ENCODE assay signal across 16 cellular contexts in genomic region chr1:116807871-116808450, GRCh38. TPM values are rescaled to one million over a fixed set of nuclear protein-coding genes. Genes with fewer than 3 reads are reported as not detected.
DNase-seq lines count a peak whose midpoint lies in the region; ATAC-seq, FAIRE-seq and TF ChIP-seq lines count a peak whose summit lies in the region.
"Had no signal": no experiment of that assay in that cellular context is flagged by ENCODE, and none has a peak within 500 bp of the region (broad histone marks: within the 10 kb centered on the region; RNA-seq: fewer than 3 reads in every experiment).

No MANE protein-coding gene starts in this region.

- no peak overlapping the region for H4K8ac ChIP-seq in H1 (ENCODE audit: extremely low read depth, insufficient read depth, low read length)

- H2BK5ac ChIP-seq in H1 (ENCODE audit: low read depth, low read length) = no peak overlapping the region

- H3K4ac ChIP-seq in H1 (replicated peaks; ENCODE audit: insufficient read length, low read depth, low read length) = no peak overlapping the region

- H3K9me3 Mint-ChIP-seq in activated naive CD4-positive, alpha-beta T cell treated with anti-CD3 and anti-CD28 coated beads for 36 hours = peaks cover 10% of the 10 kb centered on the region
- H3K9me3 Mint-ChIP-seq in T-cell = peaks cover 5 to 15% (median 7%) of the 10 kb centered on the region in 3 donors

- intact Hi-C loops in activated naive CD4-positive, alpha-beta T cell treated with anti-CD3 and anti-CD28 coated beads for 36 hours (cut with micrococcal nuclease) = loop anchor here (1.0 kb wide), 2 partner anchors 30 to 44 kb away; no protein-coding TSS in a partner anchor

- peaks cover 0 to 7% (median 0%) of the 10 kb centered on the region in 4 experiments; a peak in 4 of 7 replicates for H3K4me1 ChIP-seq in H1 (replicated peaks in 1 of 4; ENCODE audit: control insufficient read depth in 3 of 4, insufficient read depth in 4 of 4, low read length in 3 of 4)
- no peaks in the 10 kb centered on the region for H3K4me1 ChIP-seq in upper lobe of left lung
- H3K4me1 ChIP-seq: parathyroid adenoma had no signal

- H2BK15ac ChIP-seq in H1 (ENCODE audit: low read length) = no peak overlapping the region

- H2BK12ac ChIP-seq in H1 (ENCODE audit: low read depth, low read length) = no peak overlapping the region

- no peak overlapping the region for H3K4me2 ChIP-seq in H1 (ENCODE audit: insufficient read depth in 1 of 2, low read depth in 2 of 2, low read length in 2 of 2)

- no peak for TF ChIP-seq POLR2A in H1 (IDR thresholded peaks at IDR 0.05; ENCODE audit: control extremely low read depth in 1 of 2, low read depth in 2 of 2, low read length in 2 of 2)
- TF ChIP-seq POLR2A in upper lobe of left lung (IDR thresholded peaks at IDR 0.05) = no peak

- peak overlapping the region; percentile 97 for H3K27ac Mint-ChIP-seq in activated naive CD4-positive, alpha-beta T cell treated with anti-CD3 and anti-CD28 coated beads for 36 hours
- peak overlapping the region; percentile 95 to 99 for H3K27ac Mint-ChIP-seq in T-cell

- no peak overlapping the region for H4K91ac ChIP-seq in H1 (replicated peaks; ENCODE audit: insufficient read length, low read length)

- H3K23ac ChIP-seq in H1 (ENCODE audit: insufficient read length) = no peak overlapping the region

- no peak for TF ChIP-seq RAD21 in H1 (IDR thresholded peaks at IDR 0.05 in 1 of 2, conservative IDR thresholded peaks at IDR 0.05 in 1 of 2; ENCODE audit: low read depth in 2 of 2, low read length in 2 of 2)

- H3K27me3 ChIP-seq in H1 (replicated peaks in 1 of 4; ENCODE audit: control insufficient read depth in 3 of 4, extremely low read depth in 1 of 4, insufficient read depth in 3 of 4, low read length in 3 of 4) (no peaks in the 10 kb centered on the region), upper lobe of left lung (no peaks in the 10 kb centered on the region)

- no peaks in the 10 kb centered on the region for H4K20me1 ChIP-seq in H1 (replicated peaks in 1 of 2; ENCODE audit: control insufficient read depth in 1 of 2, insufficient read depth in 2 of 2, low read length in 2 of 2)

- POLR2A ChIA-PET in T-cell (lab: Charles Lee) (no interaction called here), H1 (lab: Charles Lee; ENCODE audit: partially characterized antibody) (no interaction called here)

- H3K4me1 Mint-ChIP-seq in activated naive CD4-positive, alpha-beta T cell treated with anti-CD3 and anti-CD28 coated beads for 36 hours (ENCODE audit: low read depth) = peaks cover 90% of the 10 kb centered on the region
- peaks cover 62 to 91% (median 84%) of the 10 kb centered on the region in 3 donors for H3K4me1 Mint-ChIP-seq in T-cell

- H3K36me3 Mint-ChIP-seq in activated naive CD4-positive, alpha-beta T cell treated with anti-CD3 and anti-CD28 coated beads for 36 hours (ENCODE audit: low read depth) = peaks cover 25% of the 10 kb centered on the region
- peaks cover 9% of the 10 kb centered on the region for H3K36me3 Mint-ChIP-seq in T-cell

- no peaks in the 10 kb centered on the region for H3K36me3 ChIP-seq in H1 (ENCODE audit: control insufficient read depth in 2 of 4, insufficient read depth in 4 of 4, low read length in 3 of 4)
- no peaks in the 10 kb centered on the region for H3K36me3 ChIP-seq in upper lobe of left lung

- CTCF ChIA-PET in activated naive CD4-positive, alpha-beta T cell treated with anti-CD3 and anti-CD28 coated beads for 36 hours (lab: Charles Lee) = interaction anchor here (0.6 to 4.9 kb wide), 6 partner anchors 9 to 73 kb away, joined by 4 to 44 read pairs (median 11); partner anchors contain the start of gene CD2
- CTCF ChIA-PET in T-cell (lab: Charles Lee) (interaction anchor here in 1 of 2 donors (1.3 to 1.6 kb wide), 2 partner anchors 8 to 71 kb away, joined by 5 to 9 read pairs; no protein-coding TSS in a partner anchor), H1 (lab: Charles Lee; ENCODE audit: partially characterized antibody) (interaction anchor here (1.2 to 2.8 kb wide), 3 partner anchors 11 to 44 kb away, joined by 3 to 10 read pairs (median 3); no protein-coding TSS in a partner anchor)

- FAIRE-seq in H1 (lab: Jason Lieb, UNC) = no peak

- no peak overlapping the region for H3K4me3 ChIP-seq in H1 (ENCODE audit: extremely low read depth in 1 of 4, insufficient read depth in 2 of 4, low read depth in 3 of 4, low read length in 4 of 4)
- no peak overlapping the region for H3K4me3 ChIP-seq in upper lobe of left lung

- H3K23me2 ChIP-seq in H1 (ENCODE audit: low read depth, low read length) = no peaks in the 10 kb centered on the region

- H2AK5ac ChIP-seq in H1 (ENCODE audit: low read depth, low read length) = no peak overlapping the region

- no peak overlapping the region for H3K18ac ChIP-seq in H1 (ENCODE audit: extremely low read depth, low read length)

- no peak for TF ChIP-seq EP300 in H1 (IDR thresholded peaks at IDR 0.05; ENCODE audit: borderline replicate concordance in 1 of 2, low read depth in 2 of 2, low read length in 2 of 2)
- no peak for TF ChIP-seq EP300 in upper lobe of left lung (IDR thresholded peaks at IDR 0.05)

- no peak overlapping the region for H2BK120ac ChIP-seq in H1 (replicated peaks; ENCODE audit: low read depth, low read length)

- ATAC-seq in T-cell (replicated peaks in 1 of 4) (peak in 2 of 4 experiments; percentile 26 to 27), upper lobe of left lung (ENCODE audit: low FRiP score in 2 of 2) (no peak), HG02798 (IDR thresholded peaks at IDR 0.05; ENCODE audit: poor library complexity, unreplicated experiment) (no peak), GM18502 (IDR thresholded peaks at IDR 0.05; ENCODE audit: poor library complexity, unreplicated experiment) (no peak)
- ATAC-seq: HCT116 had no signal

- no peaks in the 10 kb centered on the region for H3K79me2 ChIP-seq in H1 (ENCODE audit: control insufficient read depth in 1 of 2, insufficient read depth in 2 of 2, low read length in 2 of 2)
- H3K79me2 ChIP-seq: parathyroid adenoma had no signal

- H3K56ac ChIP-seq in H1 (replicated peaks; ENCODE audit: insufficient read length, low read depth, low read length) = no peak overlapping the region

- H4K5ac ChIP-seq in H1 (ENCODE audit: insufficient read length, low read depth, low read length) = no peak overlapping the region

- DNase-seq in activated naive CD4-positive, alpha-beta T cell treated with anti-CD3 and anti-CD28 coated beads for 36 hours = no peak
- no peak for DNase-seq in activated naive CD4-positive, alpha-beta T cell treated with Interleukin-2 at 50 U/mL for 16 hours
- DNase-seq in T-cell (no peak), H1 (ENCODE audit: low read depth in 1 of 2, low spot score in 2 of 2) (no peak), upper lobe of left lung (no peak), mucosa of gallbladder (ENCODE audit: low spot score) (no peak)
- DNase-seq: AML-193, erythroblast, mesenchymal stem cell, NCI-H1105 treated with DMSO at 0.1 percent for 48 hours, NCI-H526 treated with DMSO at 0.1 percent for 48 hours had no signal

- no peak overlapping the region for H3K14ac ChIP-seq in H1 (ENCODE audit: insufficient read length)

- H3K4me3 Mint-ChIP-seq in activated naive CD4-positive, alpha-beta T cell treated with anti-CD3 and anti-CD28 coated beads for 36 hours = peak overlapping the region; percentile 36
- H3K4me3 Mint-ChIP-seq in T-cell = peak overlapping the region; percentile 63 to 66 (median 65)

- no peaks in the 10 kb centered on the region for H3K79me1 ChIP-seq in H1 (ENCODE audit: low read depth, low read length)

- no peak overlapping the region for H3K9ac ChIP-seq in H1 (replicated peaks in 1 of 4; ENCODE audit: extremely low read depth in 1 of 4, low read depth in 3 of 4, low read length in 3 of 4)
- H3K9ac ChIP-seq: parathyroid adenoma had no signal

- 89% methylated on average over 12 of the region's 12 CpGs; no CpG with 5 or more reads in 1 of the 2 experiments for WGBS in H1 (ENCODE audit: extremely low coverage in 1 of 2, insufficient coverage in 1 of 2, insufficient read length in 1 of 2, insufficient replicate concordance in 2 of 2, low coverage in 1 of 2, low lambda C conversion rate in 2 of 2, missing lambda C conversion rate in 1 of 2), 2 experiments
- WGBS in upper lobe of left lung, 2 donors = 82 to 83% methylated on average over 12 of the region's 12 CpGs

- no peak for TF ChIP-seq CTCF in H1 (IDR thresholded peaks at IDR 0.05; ENCODE audit: control extremely low read depth in 1 of 3, insufficient read depth in 1 of 3, low read depth in 1 of 3, low read length in 3 of 3)
- no peak for TF ChIP-seq CTCF in upper lobe of left lung (IDR thresholded peaks at IDR 0.05)

- peak overlapping the region; percentile 4 for H2AFZ ChIP-seq in H1 (ENCODE audit: low read length)
- H2AFZ ChIP-seq: parathyroid adenoma had no signal

- no peak overlapping the region for H2BK20ac ChIP-seq in H1 (ENCODE audit: low read length)

- H3K27me3 Mint-ChIP-seq in activated naive CD4-positive, alpha-beta T cell treated with anti-CD3 and anti-CD28 coated beads for 36 hours (ENCODE audit: low read depth) = no peaks in the 10 kb centered on the region
- H3K27me3 Mint-ChIP-seq in T-cell = no peaks in the 10 kb centered on the region

- H3K9me3 ChIP-seq in H1 (ENCODE audit: insufficient read depth in 2 of 2, low read depth in 1 of 2, low read length in 1 of 2) (peaks cover 0 to 4% of the 10 kb centered on the region in 2 experiments; a peak in 1 of 4 replicates), upper lobe of left lung (peaks cover 0 to 10% (median 2%) of the 10 kb centered on the region in 4 donors)

- H3K27ac ChIP-seq in H1 (ENCODE audit: low read depth, low read length) (no peak overlapping the region), upper lobe of left lung (peak overlapping the region in 3 of 4 donors; percentile 34 to 61 (median 49))
- H3K27ac ChIP-seq: parathyroid adenoma had no signal

TF ChIP-seq in H1, 55 proteins besides CTCF, POLR2A, EP300 and RAD21 (continues in another document):
- no peak for TF ChIP-seq RBBP5 (IDR thresholded peaks at IDR 0.05; ENCODE audit: borderline replicate concordance, low read depth, low read length)

RNA-seq across cellular contexts. Expression of gene CD2, which starts 53.7 kb away (rescaled TPM):
- 100 to 1,000 TPM; 251 to 264 TPM for total RNA-seq in activated naive CD4-positive, alpha-beta T cell treated with anti-CD3 and anti-CD28 coated beads for 36 hours
- total RNA-seq in T-cell = 100 to 1,000 TPM; 119 to 209 (median 158) TPM
- total RNA-seq in H1 (2021; fragmentation: NEBNext Ultra II Directional; extraction: Animal tissue kit (Norgen Biotek cat#: 25700)) = not detected in 2 replicates
- polyA plus RNA-seq in H1 (2011; rRNA removed) = not detected in 2 replicates
- polyA plus RNA-seq in H1 (2011; cell fraction: cytosol; rRNA removed) = not detected
- not detected for polyA plus RNA-seq in H1 (2011; cell fraction: nucleus; rRNA removed)
- not detected in 4 replicates for polyA plus RNA-seq in H1 (2012, experiment 1 of 2)
- not detected for polyA plus RNA-seq in H1 (2012, experiment 2 of 2)
- not detected for polyA plus RNA-seq in H1 (2013, experiment 1 of 2)
- polyA plus RNA-seq in H1 (2013, experiment 2 of 2) = not detected
- not detected in 2 replicates for polyA minus RNA-seq in H1 (2011; rRNA and poly(A)+ RNA removed)
- polyA minus RNA-seq in H1 (2011; cell fraction: cytosol; rRNA and poly(A)+ RNA removed) = not detected
- not detected for polyA minus RNA-seq in H1 (2011; cell fraction: nucleus; rRNA and poly(A)+ RNA removed)
- total RNA-seq in upper lobe of left lung = 10 to 100 TPM in 2 of 6 donors, 1 to 10 TPM in 4; 3.8 to 23.5 (median 7.9) TPM
- 12.5 TPM for total RNA-seq in mucosa of gallbladder
- total RNA-seq: HT1080 had no signal
